8 cellular contexts compared by ENCODE assay signal in genomic region chr7:16644987-16645592, GRCh38. TPM values are rescaled to one million over a fixed set of nuclear protein-coding genes. Genes with fewer than 3 reads are reported as not detected.
A peak's percentile ranks its signal among the peaks of the same experiment; 100 is the strongest.
DNase-seq lines count a peak whose midpoint lies in the region; ATAC-seq, FAIRE-seq and TF ChIP-seq lines count a peak whose summit lies in the region.

No MANE protein-coding gene starts in this region.

- TF ChIP-seq CTCF in SU-DHL-6 (IDR thresholded peaks at IDR 0.05; ENCODE audit: insufficient read depth, low read length, poor library complexity, severe bottlenecking) (no peak), epithelial cell of esophagus (IDR thresholded peaks at IDR 0.05; ENCODE audit: insufficient read depth, low read depth, low read length, missing control alignments) (no peak), vagina (IDR thresholded peaks at IDR 0.05) (no peak), D721Med (IDR thresholded peaks at IDR 0.05; ENCODE audit: insufficient read depth, missing control alignments) (no peak)

- ATAC-seq in HG02763 (IDR thresholded peaks at IDR 0.05; ENCODE audit: unreplicated experiment) (peak; percentile 3), naive B cell (ENCODE audit: low read depth in 2 of 2) (no peak)

- peak overlapping the region; percentile 88 to 99 (median 98) for H3K27ac Mint-ChIP-seq in naive B cell

- H2AFZ ChIP-seq in SU-DHL-6 (ENCODE audit: low read depth, low read length, severe bottlenecking) = peak overlapping the region; percentile 97

- peak overlapping the region; percentile 92 to 100 (median 100) for H3K4me3 Mint-ChIP-seq in naive B cell

- intact Hi-C loops in vagina (cut with DNase I) = no loop called here

- peaks cover 37% of the 10 kb centered on the region for H3K79me2 ChIP-seq in SU-DHL-6 (ENCODE audit: insufficient read depth, low read length)

- peak overlapping the region; percentile 72 for H3K4me2 ChIP-seq in SU-DHL-6 (ENCODE audit: low read depth, low read length, poor library complexity, severe bottlenecking)

- H3K4me1 Mint-ChIP-seq in naive B cell = peaks cover 45 to 73% (median 50%) of the 10 kb centered on the region in 3 donors

- H3K4me1 ChIP-seq in vagina = peaks cover 65% of the 10 kb centered on the region

- DNase-seq in ELR (ENCODE audit: low read depth) = peak; percentile 57
- no peak for DNase-seq in epithelial cell of esophagus (ENCODE audit: low read depth)
- DNase-seq in naive B cell = no peak
- DNase-seq in vagina (ENCODE audit: extremely low spot score in 2 of 2) = no peak
- DNase-seq in D721Med (ENCODE audit: insufficient read length, low spot score) = no peak
- DNase-seq in GDM1 (lab: John Stamatoyannopoulos, UW) = no peak

- H3K9me3 ChIP-seq in SU-DHL-6 (ENCODE audit: insufficient read depth, low read length) = no peaks in the 10 kb centered on the region
- H3K9me3 ChIP-seq in vagina = no peaks in the 10 kb centered on the region

- peaks cover 31% of the 10 kb centered on the region for H4K20me1 ChIP-seq in SU-DHL-6 (ENCODE audit: low read depth, low read length)

- no peaks in the 10 kb centered on the region for H3K9me3 Mint-ChIP-seq in naive B cell

- H3K27ac ChIP-seq in SU-DHL-6 (ENCODE audit: low read depth, low read length) (no peak overlapping the region), vagina (peak overlapping the region; percentile 93)

- peak overlapping the region; percentile 91 for H3K4me3 ChIP-seq in SU-DHL-6 (ENCODE audit: insufficient read depth, low read length, poor library complexity, severe bottlenecking)
- H3K4me3 ChIP-seq in epithelial cell of esophagus (ENCODE audit: low read length) = peak overlapping the region; percentile 74
- H3K4me3 ChIP-seq in vagina = peak overlapping the region; percentile 71 to 95

- no peak for TF ChIP-seq POLR2A in vagina (IDR thresholded peaks at IDR 0.05)

- peaks cover 0 to 2% of the 10 kb centered on the region in 2 donors for H3K36me3 Mint-ChIP-seq in naive B cell

- H3K9ac ChIP-seq in SU-DHL-6 (ENCODE audit: low read length) = peak overlapping the region; percentile 66

- H3K27me3 ChIP-seq in SU-DHL-6 (ENCODE audit: low read length) (no peaks in the 10 kb centered on the region), vagina (no peaks in the 10 kb centered on the region)

- no peaks in the 10 kb centered on the region for H3K9me2 ChIP-seq in SU-DHL-6 (replicated peaks; ENCODE audit: insufficient read depth, low read length)

- H3K27me3 Mint-ChIP-seq in naive B cell = no peaks in the 10 kb centered on the region

- H3F3A ChIP-seq in SU-DHL-6 (ENCODE audit: insufficient read depth) = peaks cover 14% of the 10 kb centered on the region; the same call in 1 of the 2 replicates

- H3K36me3 ChIP-seq in SU-DHL-6 (ENCODE audit: low read length) (0 out of 2 replicates have a peak, but pooled peaks cover 7% of the 10 kb centered on the region), vagina (no peaks in the 10 kb centered on the region)

- no peak for FAIRE-seq in D721Med (lab: Jason Lieb, UNC)

RNA-seq across cellular contexts. Expression of gene ANKMY2, which starts 0.5 kb away (rescaled TPM):
- 10 to 100 TPM in 5 of 6 donors, 1 to 10 TPM in 1; 7.6 to 19.8 (median 14.7) TPM for polyA plus RNA-seq in naive B cell (ENCODE audit: low read depth in 6 of 6)
- 13.8 TPM for total RNA-seq in vagina

RNA-seq across cellular contexts. Expression of gene BZW2, which starts 0.9 kb away (rescaled TPM):
- 10 to 100 TPM; 38.6 to 71.2 (median 53.4) TPM for polyA plus RNA-seq in naive B cell (ENCODE audit: low read depth in 6 of 6)
- total RNA-seq in vagina = 61.4 TPM
